9 cellular contexts compared by ENCODE assay signal in the genomic region with DNA sequence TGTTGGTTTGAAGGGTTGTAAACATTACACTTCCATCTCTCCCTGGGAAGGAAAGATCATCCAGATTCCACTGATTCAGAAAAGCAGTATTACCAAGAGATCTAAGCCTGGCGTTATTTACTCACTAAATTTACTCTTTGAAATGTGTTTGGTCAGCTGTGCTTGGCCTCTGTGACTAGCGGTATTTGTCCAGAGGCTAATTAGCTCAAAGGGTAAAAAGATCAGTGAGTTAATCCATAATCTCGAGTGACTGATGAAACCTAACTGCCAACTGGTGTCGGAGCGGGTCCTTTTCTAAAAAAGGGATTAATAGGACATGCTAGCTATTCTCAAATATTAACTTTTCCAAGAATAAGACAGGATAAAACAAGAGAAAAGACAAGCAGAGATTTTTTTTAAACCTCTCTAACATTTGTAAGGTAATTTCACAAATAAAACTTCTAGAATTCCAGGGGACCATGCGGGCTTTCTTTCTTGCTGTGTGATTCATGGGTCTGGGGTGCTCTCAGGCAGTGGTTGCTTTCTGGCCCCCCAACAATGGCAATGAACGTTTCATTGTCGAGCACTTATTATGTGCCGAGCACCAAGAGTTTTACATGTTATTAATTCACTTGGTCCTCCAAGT.
DNase-seq lines count a peak whose midpoint lies in the region; ATAC-seq and TF ChIP-seq lines count a peak whose summit lies in the region.
"Had no signal": no experiment of that assay in that cellular context is flagged by ENCODE, and none has a peak within 500 bp of the region (broad histone marks: within the 10 kb centered on the region; RNA-seq: fewer than 3 reads in every experiment).

No MANE protein-coding gene starts in this region.

- no peak overlapping the region for H2BK5ac ChIP-seq in neuronal stem cell (ENCODE audit: low read length)

- H3K27me3 Mint-ChIP-seq in Caco-2 (ENCODE audit: insufficient read depth, unreplicated experiment), result no peaks in the 10 kb centered on the region

- no peak overlapping the region for H3K23ac ChIP-seq in neuronal stem cell (ENCODE audit: low read depth, low read length, poor library complexity)

- no peaks in the 10 kb centered on the region for H3K27me3 ChIP-seq in Caco-2 (replicated peaks; ENCODE audit: control insufficient read depth, insufficient read depth, low read length)
- H3K27me3 ChIP-seq in endocrine pancreas (ENCODE audit: control insufficient read depth, insufficient read depth, low read length), result no peaks in the 10 kb centered on the region
- H3K27me3 ChIP-seq in neuronal stem cell (ENCODE audit: control insufficient read depth in 3 of 3, insufficient read depth in 3 of 3, low read depth in 1 of 3, low read length in 3 of 3), result no peaks in the 10 kb centered on the region
- H3K27me3 ChIP-seq in heart left ventricle, result no peaks in the 10 kb centered on the region

- no peaks in the 10 kb centered on the region for H3K79me1 ChIP-seq in neuronal stem cell (ENCODE audit: low read depth, low read length)

- H3K36me3 ChIP-seq in Caco-2 (ENCODE audit: control insufficient read depth, insufficient read depth, low read length) (no peaks in the 10 kb centered on the region), endocrine pancreas (ENCODE audit: control insufficient read depth, insufficient read depth, low read length) (no peaks in the 10 kb centered on the region), neuronal stem cell (replicated peaks in 1 of 2; ENCODE audit: control insufficient read depth in 2 of 2, insufficient read depth in 2 of 2, low read length in 2 of 2) (no peaks in the 10 kb centered on the region), heart left ventricle (no peaks in the 10 kb centered on the region)

- H3K4me3 Mint-ChIP-seq in Caco-2 (ENCODE audit: unreplicated experiment), result peak overlapping the region; percentile 46
- H3K4me3 Mint-ChIP-seq: activated T-cell treated with anti-CD3 and anti-CD28 coated beads, Interleukin-2, amount 50 U/mL, for 72 hours had no signal

- H4K91ac ChIP-seq in neuronal stem cell (ENCODE audit: low read depth, low read length, poor library complexity), result no peak overlapping the region

- BruUV-seq in Caco-2 (replicated peaks; lab: Mats Ljungman, UMichigan), result no TSS peak

- H2BK15ac ChIP-seq in neuronal stem cell (ENCODE audit: low read length), result no peak overlapping the region

- H3K4ac ChIP-seq in neuronal stem cell (ENCODE audit: low read length), result no peak overlapping the region

- H3K4me2 ChIP-seq in neuronal stem cell (ENCODE audit: insufficient read depth, low read length, poor library complexity, severe bottlenecking), result no peak overlapping the region

- TF ChIP-seq CTCF in Caco-2 (IDR thresholded peaks at IDR 0.05; ENCODE audit: insufficient read depth in 1 of 2, low read depth in 1 of 2, low read length in 1 of 2, severe bottlenecking in 1 of 2, unreplicated experiment in 1 of 2) (no peak), heart left ventricle (IDR thresholded peaks at IDR 0.05) (no peak)

- no peak overlapping the region for H3K14ac ChIP-seq in neuronal stem cell (ENCODE audit: low read length)

- no peak overlapping the region for H3K9ac ChIP-seq in endocrine pancreas (ENCODE audit: control insufficient read depth, insufficient read depth, low read length)
- no peak overlapping the region for H3K9ac ChIP-seq in neuronal stem cell (ENCODE audit: low read depth, low read length, poor library complexity)

- H2BK120ac ChIP-seq in neuronal stem cell (ENCODE audit: low read depth, low read length), result no peak overlapping the region

- no peak for ATAC-seq in heart left ventricle
- ATAC-seq: activated T-cell treated with anti-CD3 and anti-CD28 coated beads, Interleukin-2, amount 50 U/mL, for 72 hours had no signal

- H3K27ac ChIP-seq in neuronal stem cell (replicated peaks; ENCODE audit: low read length) (peak overlapping the region; percentile 25), heart left ventricle (no peak overlapping the region)

- no peak overlapping the region for H2AFZ ChIP-seq in neuronal stem cell (ENCODE audit: low read length)

- no CpG with 5 or more reads among the region's 9 CpGs for WGBS in neuronal stem cell (ENCODE audit: extremely low coverage in 2 of 2, insufficient read length in 2 of 2, insufficient replicate concordance in 1 of 2), 2 donors
- 81 to 91% (median 89%) methylated on average over 9 of the region's 9 CpGs for WGBS in heart left ventricle, 4 donors

- no peak overlapping the region for H3K18ac ChIP-seq in neuronal stem cell (ENCODE audit: low read length)

- H3K4me3 ChIP-seq in Caco-2 (ENCODE audit: low read depth, low read length) (no peak overlapping the region), endocrine pancreas (ENCODE audit: control insufficient read depth, insufficient read depth, low read length) (peak overlapping the region; percentile 43), neuronal stem cell (ENCODE audit: low read length in 2 of 2) (no peak overlapping the region), heart left ventricle (no peak overlapping the region)

- H3K36me3 Mint-ChIP-seq in Caco-2 (ENCODE audit: insufficient read depth, unreplicated experiment), result peaks cover 18% of the 10 kb centered on the region

- H3K4me1 Mint-ChIP-seq in Caco-2 (ENCODE audit: low read depth, unreplicated experiment), result peaks cover 25% of the 10 kb centered on the region

- H3K4me1 ChIP-seq in Caco-2 (peaks cover 34% of the 10 kb centered on the region), endocrine pancreas (ENCODE audit: control insufficient read depth, insufficient read depth, low read length) (peaks cover 4% of the 10 kb centered on the region), neuronal stem cell (ENCODE audit: control insufficient read depth in 2 of 2, insufficient read depth in 1 of 2, low read depth in 1 of 2, low read length in 2 of 2) (peaks cover 0 to 9% of the 10 kb centered on the region in 2 donors), heart left ventricle (peaks cover 0 to 47% (median 5%) of the 10 kb centered on the region in 12 donors)

- no peak overlapping the region for H4K8ac ChIP-seq in neuronal stem cell (ENCODE audit: low read depth, low read length)

- H3K27ac Mint-ChIP-seq in Caco-2 (ENCODE audit: unreplicated experiment), result peak overlapping the region; percentile 83
- H3K27ac Mint-ChIP-seq: activated T-cell treated with anti-CD3 and anti-CD28 coated beads, Interleukin-2, amount 50 U/mL, for 72 hours had no signal

- POLR2A ChIA-PET in Caco-2 (lab: Charles Lee), result interaction anchor here (0.7 to 1.0 kb wide), 2 partner anchors 13 to 210 kb away, joined by 3 to 4 read pairs; no protein-coding TSS in a partner anchor

- intact Hi-C loops in Caco-2 (cut with micrococcal nuclease; ENCODE audit: unreplicated experiment), result loop anchor here (1.0 to 10.0 kb wide), 7 partner anchors 25 to 227 kb away; no protein-coding TSS in a partner anchor
- intact Hi-C loops in heart left ventricle (cut with DNase I), result no loop called here

- CTCF ChIA-PET in Caco-2 (lab: Charles Lee), result interaction anchor here (0.6 to 3.1 kb wide), 10 partner anchors 9 to 484 kb away, joined by 3 to 25 read pairs (median 3); no protein-coding TSS in a partner anchor

- no peak overlapping the region for H2BK12ac ChIP-seq in neuronal stem cell (ENCODE audit: low read length)

- H3K9me3 ChIP-seq in Caco-2 (peaks cover 19% of the 10 kb centered on the region), endocrine pancreas (ENCODE audit: control insufficient read depth, low read length) (no peaks in the 10 kb centered on the region), neuronal stem cell (replicated peaks in 1 of 2; ENCODE audit: control insufficient read depth in 2 of 2, insufficient read depth in 1 of 2, low read depth in 1 of 2, low read length in 2 of 2) (peaks cover 0 to 3% of the 10 kb centered on the region in 2 donors), heart left ventricle (no peaks in the 10 kb centered on the region)

- TF ChIP-seq POLR2A in heart left ventricle (IDR thresholded peaks at IDR 0.05), result no peak

- peaks cover 36% of the 10 kb centered on the region for H3K9me3 Mint-ChIP-seq in Caco-2 (ENCODE audit: unreplicated experiment)

- H2AK5ac ChIP-seq in neuronal stem cell (ENCODE audit: low read depth, low read length), result no peak overlapping the region

- DNase-seq in Caco-2, result peak; percentile 84 to 85
- peak; percentile 37 for DNase-seq in NCI-H2029 treated with DMSO at 0.1 percent for 48 hours (lab: John Stamatoyannopoulos, UW)
- DNase-seq in neuronal stem cell (ENCODE audit: low spot score), result peak; percentile 24
- no peak for DNase-seq in iPS-NIHi11 (ENCODE audit: low spot score)
- no peak for DNase-seq in heart left ventricle
- DNase-seq in CD1c-positive myeloid dendritic cell (ENCODE audit: extremely low spot score), result no peak
- DNase-seq in NK-92 (lab: John Stamatoyannopoulos, UW; ENCODE audit: unreplicated experiment), result no peak
- DNase-seq: activated T-cell treated with anti-CD3 and anti-CD28 coated beads, Interleukin-2, amount 50 U/mL, for 72 hours had no signal

Comparison
In these comparisons a context has a peak if more than half of its experiments do, and no peak if none do; other contexts are left out.
1. DNase-seq: peak in Caco-2 (2 of 2), NCI-H2029 treated with DMSO at 0.1 percent for 48 hours (single experiment) and neuronal stem cell (single experiment); none in iPS-NIHi11 (single experiment), heart left ventricle (0 of 5), CD1c-positive myeloid dendritic cell (single experiment) and NK-92 (single experiment).